ENCODE assay signal across 25 cellular contexts in the genomic region with DNA sequence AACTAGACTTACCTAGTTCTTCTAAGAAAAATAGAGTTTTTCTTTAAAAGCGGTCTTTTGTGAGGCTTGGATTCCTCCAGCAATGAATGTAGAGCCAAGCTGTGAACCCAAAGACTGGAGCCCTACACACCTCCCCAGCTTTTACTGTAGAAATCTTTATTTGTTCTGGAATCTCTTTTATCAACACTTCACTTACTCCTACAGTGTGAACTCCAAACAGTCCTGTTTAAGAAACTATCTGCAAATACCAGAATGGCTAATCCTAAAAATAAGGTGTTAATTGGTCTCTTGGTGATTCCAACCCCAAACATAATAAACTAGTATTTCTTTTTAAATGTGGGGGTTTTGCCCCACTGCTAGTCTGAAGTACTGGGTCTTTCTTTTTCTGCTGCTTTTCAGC.
"Had no signal": no experiment of that assay in that cellular context is flagged by ENCODE, and none has a peak within 500 bp of the region (broad histone marks: within the 10 kb centered on the region; RNA-seq: fewer than 3 reads in every experiment).

No MANE protein-coding gene starts in this region.

- H3K27ac ChIP-seq: colonic mucosa, parathyroid adenoma, psoas muscle, sigmoid colon, thoracic aorta, vagina had no signal

- H3K4me3 Mint-ChIP-seq: activated CD4-positive, alpha-beta memory T cell treated with anti-CD3 and anti-CD28 coated beads, Interleukin-2, amount 10 ng/mL, durations not matched to agents 7 days and 5 days; activated CD4-positive, alpha-beta T cell treated with anti-CD3 and anti-CD28 coated beads, Interleukin-2, amount 10 ng/mL, durations not matched to agents 7 days and 5 days; activated naive CD8-positive, alpha-beta T cell treated with anti-CD3 and anti-CD28 coated beads, Interleukin-2, amount 50 U/mL, for 24 hours; activated T-cell treated with anti-CD3 and anti-CD28 coated beads, Interleukin-2, amount 50 U/mL, for 24 hours; naive thymus-derived CD8-positive, alpha-beta T cell; stimulated activated effector memory CD8-positive, alpha-beta T cell treated with anti-CD3 and anti-CD28 coated beads, Interleukin-12 subunit alpha, Interleukin-12 subunit beta, amount 100 ng/mL, for 72 hours; stimulated activated naive CD8-positive, alpha-beta T cell treated with anti-CD3 and anti-CD28 coated beads, Interleukin-15, Interleukin-2, amounts not matched to agents 100 ng/mL and 50 ng/mL, for 24 hours; type B pancreatic cell had no signal

- H3K27me3 Mint-ChIP-seq: type B pancreatic cell had no signal

- H3K79me2 ChIP-seq: parathyroid adenoma had no signal

- H3K4me3 ChIP-seq: colonic mucosa, psoas muscle, sigmoid colon, thoracic aorta, vagina had no signal

- H3K9ac ChIP-seq: parathyroid adenoma had no signal

- H3K27me3 ChIP-seq: colonic mucosa, neutrophil, sigmoid colon, vagina had no signal

- H3K27ac Mint-ChIP-seq: activated CD4-positive, alpha-beta memory T cell treated with anti-CD3 and anti-CD28 coated beads, Interleukin-2, amount 10 ng/mL, durations not matched to agents 7 days and 5 days; activated CD4-positive, alpha-beta T cell treated with anti-CD3 and anti-CD28 coated beads, Interleukin-2, amount 10 ng/mL, durations not matched to agents 7 days and 5 days; activated naive CD8-positive, alpha-beta T cell treated with anti-CD3 and anti-CD28 coated beads, Interleukin-2, amount 50 U/mL, for 24 hours; activated T-cell treated with anti-CD3 and anti-CD28 coated beads, Interleukin-2, amount 50 U/mL, for 24 hours; naive thymus-derived CD8-positive, alpha-beta T cell; stimulated activated effector memory CD8-positive, alpha-beta T cell treated with anti-CD3 and anti-CD28 coated beads, Interleukin-12 subunit alpha, Interleukin-12 subunit beta, amount 100 ng/mL, for 72 hours; stimulated activated naive CD8-positive, alpha-beta T cell treated with anti-CD3 and anti-CD28 coated beads, Interleukin-15, Interleukin-2, amounts not matched to agents 100 ng/mL and 50 ng/mL, for 24 hours; type B pancreatic cell had no signal

- H3K9me3 ChIP-seq: colonic mucosa, neutrophil, sigmoid colon, vagina had no signal

- H3K36me3 Mint-ChIP-seq: stimulated activated effector memory CD8-positive, alpha-beta T cell treated with anti-CD3 and anti-CD28 coated beads, Interleukin-12 subunit alpha, Interleukin-12 subunit beta, amount 100 ng/mL, for 72 hours; type B pancreatic cell had no signal

- ATAC-seq: activated naive CD8-positive, alpha-beta T cell treated with anti-CD3 and anti-CD28 coated beads, Interleukin-2, amount 50 U/mL, for 24 hours; naive thymus-derived CD8-positive, alpha-beta T cell; psoas muscle; stimulated activated effector memory CD8-positive, alpha-beta T cell treated with anti-CD3 and anti-CD28 coated beads, Interleukin-12 subunit alpha, Interleukin-12 subunit beta, amount 100 ng/mL, for 72 hours had no signal

- DNase-seq: activated CD4-positive, alpha-beta memory T cell treated with anti-CD3 and anti-CD28 coated beads, Interleukin-2, amount 10 ng/mL, durations not matched to agents 7 days and 5 days; activated CD4-positive, alpha-beta T cell treated with anti-CD3 and anti-CD28 coated beads for 1 hour; activated CD4-positive, alpha-beta T cell treated with anti-CD3 and anti-CD28 coated beads, Interleukin-2, amount 10 ng/mL, durations not matched to agents 7 days and 5 days; activated CD8-positive, alpha-beta memory T cell treated with anti-CD3 and anti-CD28 coated beads, Interleukin-2, amount 50 U/mL, for 48 hours; activated gamma-delta T cell treated with Interleukin-2 at 50 U/mL for 16 hours; activated naive CD4-positive, alpha-beta T cell treated with anti-CD3 and anti-CD28 coated beads, Interleukin-2, amount 50 U/mL, for 16 hours; activated naive CD8-positive, alpha-beta T cell treated with anti-CD3 and anti-CD28 coated beads, Interleukin-2, amount 50 U/mL, for 24 hours; activated T-cell treated with anti-CD3 and anti-CD28 coated beads, Interleukin-2, amount 50 U/mL, for 24 hours; amygdala; cerebellar nuclear complex; colonic mucosa; effector CD8-positive, alpha-beta T cell; naive thymus-derived CD8-positive, alpha-beta T cell; psoas muscle; sigmoid colon; small intestine; stimulated activated CD4-positive, alpha-beta T cell treated with anti-CD3 and anti-CD28 coated beads, Interleukin-4, amount 100 ng/mL, for 24 hours; T-helper 2 cell had no signal

- H3K4me1 ChIP-seq: vagina had no signal

- H3K4me1 Mint-ChIP-seq: activated CD4-positive, alpha-beta memory T cell treated with anti-CD3 and anti-CD28 coated beads, Interleukin-2, amount 10 ng/mL, durations not matched to agents 7 days and 5 days; activated CD4-positive, alpha-beta T cell treated with anti-CD3 and anti-CD28 coated beads, Interleukin-2, amount 10 ng/mL, durations not matched to agents 7 days and 5 days; activated naive CD8-positive, alpha-beta T cell treated with anti-CD3 and anti-CD28 coated beads, Interleukin-2, amount 50 U/mL, for 24 hours; naive thymus-derived CD8-positive, alpha-beta T cell; stimulated activated effector memory CD8-positive, alpha-beta T cell treated with anti-CD3 and anti-CD28 coated beads, Interleukin-12 subunit alpha, Interleukin-12 subunit beta, amount 100 ng/mL, for 72 hours had no signal

- H3K36me3 ChIP-seq: colonic mucosa, neutrophil, sigmoid colon, thoracic aorta, vagina had no signal
